Comparison of ENCODE assay signal across 24 cellular contexts in genomic region chr3:124530916-124531315, GRCh38.
"Had no signal": no experiment of that assay in that cellular context is flagged by ENCODE, and none has a peak within 500 bp of the region (broad histone marks: within the 10 kb centered on the region; RNA-seq: fewer than 3 reads in every experiment).

No MANE protein-coding gene starts in this region.

- H3K4me3 ChIP-seq: adrenal gland, SJSA1 had no signal

- H3K27ac ChIP-seq: SJSA1 had no signal

- H3K9me3 Mint-ChIP-seq: T-helper 1 cell treated with Interleukin-12 subunit alpha and Interleukin-12 subunit beta and Interleukin-4 antibody, amounts not matched to agents 30 μg/mL and 1 μg/mL, for 36 hours had no signal

- DNase-seq: activated CD4-positive, alpha-beta T cell treated with anti-CD3 and anti-CD28 coated beads for 4 hours; activated CD8-positive, alpha-beta memory T cell treated with anti-CD3 and anti-CD28 coated beads, Interleukin-2, amount 50 U/mL, for 48 hours; activated CD8-positive, alpha-beta T cell treated with anti-CD3 and anti-CD28 coated beads, Interleukin-2, amount 10 ng/mL, durations not matched to agents 7 days and 5 days; activated naive CD4-positive, alpha-beta T cell treated with anti-CD3 and anti-CD28 coated beads, Interleukin-2, amount 50 U/mL, for 16 hours; activated naive CD8-positive, alpha-beta T cell treated with anti-CD3 and anti-CD28 coated beads, Interleukin-2, amount 10 ng/mL, durations not matched to agents 7 days and 5 days; activated T-cell treated with anti-CD3 and anti-CD28 coated beads, Interleukin-2, amount 50 U/mL, for 1 hour; anterior cingulate cortex; central memory CD4-positive, alpha-beta T cell; Karpas-422; NCI-H1092 treated with DMSO at 0.1 percent for 48 hours; NCI-H1417 treated with DMSO at 0.1 percent for 48 hours; NCI-H1694; NCI-H2029; NCI-H2107; NCI-H2171 treated with DMSO at 0.1 percent for 48 hours; NCI-H510A; NCI-H526 treated with DMSO at 0.1 percent for 48 hours; NCI-H82; Right ventricle myocardium superior; RPMI8226 had no signal

- H3K27me3 ChIP-seq: adrenal gland, SJSA1 had no signal

- H3K36me3 ChIP-seq: adrenal gland, SJSA1 had no signal

- H3K4me1 Mint-ChIP-seq: activated naive CD8-positive, alpha-beta T cell treated with anti-CD3 and anti-CD28 coated beads, Interleukin-2, amount 10 ng/mL, durations not matched to agents 7 days and 5 days had no signal

- H3K9me3 ChIP-seq: adrenal gland, SJSA1 had no signal

- H3K36me3 Mint-ChIP-seq: activated naive CD8-positive, alpha-beta T cell treated with anti-CD3 and anti-CD28 coated beads, Interleukin-2, amount 10 ng/mL, durations not matched to agents 7 days and 5 days had no signal

- H3K4me3 Mint-ChIP-seq: activated CD8-positive, alpha-beta T cell treated with anti-CD3 and anti-CD28 coated beads, Interleukin-2, amount 10 ng/mL, durations not matched to agents 7 days and 5 days; activated naive CD8-positive, alpha-beta T cell treated with anti-CD3 and anti-CD28 coated beads, Interleukin-2, amount 10 ng/mL, durations not matched to agents 7 days and 5 days; T-helper 1 cell treated with Interleukin-12 subunit alpha and Interleukin-12 subunit beta and Interleukin-4 antibody, amounts not matched to agents 30 μg/mL and 1 μg/mL, for 36 hours had no signal

- ATAC-seq: activated CD4-positive, CD25-positive, alpha-beta regulatory T cell treated with anti-CD3 and anti-CD28 coated beads, Interleukin-2, amount 50 U/mL, for 24 hours; activated CD8-positive, alpha-beta T cell treated with anti-CD3 and anti-CD28 coated beads, Interleukin-2, amount 10 ng/mL, durations not matched to agents 7 days and 5 days had no signal

- H3K4me1 ChIP-seq: adrenal gland, SJSA1 had no signal

- H3K27ac Mint-ChIP-seq: activated CD8-positive, alpha-beta T cell treated with anti-CD3 and anti-CD28 coated beads, Interleukin-2, amount 10 ng/mL, durations not matched to agents 7 days and 5 days; activated naive CD8-positive, alpha-beta T cell treated with anti-CD3 and anti-CD28 coated beads, Interleukin-2, amount 10 ng/mL, durations not matched to agents 7 days and 5 days; T-helper 1 cell treated with Interleukin-12 subunit alpha and Interleukin-12 subunit beta and Interleukin-4 antibody, amounts not matched to agents 30 μg/mL and 1 μg/mL, for 36 hours had no signal
